17 cellular contexts compared by ENCODE assay signal in genomic region chr10:31000071-31000787, GRCh38. TPM values are rescaled to one million over a fixed set of nuclear protein-coding genes. Genes with fewer than 3 reads are reported as not detected.
DNase-seq lines count a peak whose midpoint lies in the region; ATAC-seq, FAIRE-seq and TF ChIP-seq lines count a peak whose summit lies in the region.
"Had no signal": no experiment of that assay in that cellular context is flagged by ENCODE, and none has a peak within 500 bp of the region (broad histone marks: within the 10 kb centered on the region; RNA-seq: fewer than 3 reads in every experiment).

No MANE protein-coding gene starts in this region.

- H3K4me3 ChIP-seq in NB4 (ENCODE audit: low read depth, low read length) (no peak overlapping the region), pancreas (no peak overlapping the region), thyroid gland (replicated peaks in 1 of 3) (no peak overlapping the region)
- H3K4me3 ChIP-seq: MG63, skin epidermis had no signal

- in situ Hi-C loops in Caki2 (cut with HindIII; ENCODE audit: low pct_unique_long_range_greater_than_20kb, low sequenced_read_pairs) (no loop called here), G401 (cut with HindIII; ENCODE audit: low sequenced_read_pairs) (no loop called here)

- FAIRE-seq in pancreas (lab: Jason Lieb, UNC): no peak

- ATAC-seq in pancreas (peak in 3 of 4 donors; percentile 63 to 73 (median 67)), GM19328 (IDR thresholded peaks at IDR 0.05; ENCODE audit: unreplicated experiment) (no peak)
- ATAC-seq: HCT116 had no signal

- no peaks in the 10 kb centered on the region for H3K36me3 ChIP-seq in pancreas
- H3K36me3 ChIP-seq in thyroid gland: no peaks in the 10 kb centered on the region

- TF ChIP-seq CTCF in NB4 (IDR thresholded peaks at IDR 0.05; ENCODE audit: low read depth, low read length): no peak
- TF ChIP-seq CTCF in pancreas (IDR thresholded peaks at IDR 0.05): no peak
- TF ChIP-seq CTCF in thyroid gland (IDR thresholded peaks at IDR 0.05): no peak

- DNase-seq in Caki2 (ENCODE audit: low read depth) (peak; percentile 64), NB4 (ENCODE audit: low read depth) (peak; percentile 38), kidney glomerular epithelial cell (lab: John Stamatoyannopoulos, UW) (peak; percentile 84), pancreas (no peak), AG08396 (ENCODE audit: low spot score) (no peak), G401 (ENCODE audit: low spot score) (no peak), thyroid gland (no peak)
- DNase-seq: activated CD4-positive, alpha-beta T cell treated with anti-CD3 and anti-CD28 coated beads for 4 hours; activated T-cell treated with anti-CD3 and anti-CD28 coated beads, Interleukin-2, amount 50 U/mL, for 24 hours; amniotic stem cell; cortex of kidney; left ventricle myocardium superior; MG63; T-helper 17 cell had no signal

- H3K27me3 ChIP-seq in pancreas: no peaks in the 10 kb centered on the region
- no peaks in the 10 kb centered on the region for H3K27me3 ChIP-seq in thyroid gland
- H3K27me3 ChIP-seq: MG63 had no signal

- H3K9me3 ChIP-seq in pancreas (no peaks in the 10 kb centered on the region), thyroid gland (no peaks in the 10 kb centered on the region)

- 11 to 24% methylated on average over 3 of the region's 3 CpGs for WGBS in pancreas, 2 donors
- WGBS in thyroid gland, 2 donors: 43 to 55% methylated on average over 3 of the region's 3 CpGs

- peak overlapping the region in 2 of 4 donors; percentile 24 to 52 for H3K27ac ChIP-seq in pancreas
- H3K27ac ChIP-seq in thyroid gland: no peak overlapping the region

- peaks cover 3 to 31% (median 6%) of the 10 kb centered on the region in 3 donors for H3K4me1 ChIP-seq in pancreas
- peaks cover 7 to 19% of the 10 kb centered on the region in 2 donors for H3K4me1 ChIP-seq in thyroid gland

- no peak for TF ChIP-seq POLR2A in NB4 (IDR thresholded peaks at IDR 0.05; ENCODE audit: extremely low read depth, insufficient read length)
- TF ChIP-seq POLR2A in thyroid gland (IDR thresholded peaks at IDR 0.05): no peak

- intact Hi-C loops in pancreas (cut with DNase I) (no loop called here), thyroid gland (cut with DNase I) (no loop called here)

RNA-seq across cellular contexts. Expression of gene ZNF438, which starts 31.4 kb away (rescaled TPM):
- 2.1 and 2.6 TPM in 2 replicates for total RNA-seq in Caki2 (2014; rRNA removed; shearing (Covaris generic); ENCODE audit: low replicate concordance)
- 1 to 10 TPM; 1.5 to 4.8 (median 2.1) TPM for total RNA-seq in pancreas
- 1 to 10 TPM; 2.7 to 3.3 TPM for polyA plus RNA-seq in pancreas
- total RNA-seq in G401 (2014; rRNA removed; shearing (Covaris generic)): 1.0 and 9.6 TPM in 2 replicates
- total RNA-seq in thyroid gland: 10 to 100 TPM; 19.2 to 21.8 (median 20.3) TPM

Comparison
In these comparisons a context has a peak if more than half of its experiments do, and no peak if none do; other contexts are left out.
1. DNase-seq: peak in Caki2 (single experiment), NB4 (single experiment) and kidney glomerular epithelial cell (single experiment); none in pancreas (0 of 6), AG08396 (single experiment), G401 (single experiment) and thyroid gland (0 of 2).